ENCODE assay signal across 23 cellular contexts in the genomic region with DNA sequence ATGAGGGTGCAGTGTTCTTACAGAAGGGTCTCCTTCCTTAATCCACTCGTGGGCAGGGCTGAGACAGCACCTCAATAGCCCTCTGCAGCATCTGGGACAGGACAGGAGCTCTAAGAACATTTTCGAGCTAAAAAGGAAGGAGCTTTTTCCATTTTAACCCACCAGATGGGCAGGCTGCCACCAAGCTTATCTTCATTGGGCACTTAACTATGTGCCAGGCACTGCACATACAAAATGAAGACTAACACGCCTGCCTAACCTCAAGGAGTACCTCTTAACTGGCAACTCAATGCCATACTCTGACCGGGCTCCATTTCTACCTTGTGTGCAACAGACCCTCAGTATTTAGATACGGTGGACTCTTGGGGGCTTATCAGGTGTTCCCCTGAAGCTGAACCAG. TPM values are rescaled to one million over a fixed set of nuclear protein-coding genes. Genes with fewer than 3 reads are reported as not detected.
DNase-seq lines count a peak whose midpoint lies in the region; ATAC-seq and TF ChIP-seq lines count a peak whose summit lies in the region.
"Had no signal": no experiment of that assay in that cellular context is flagged by ENCODE, and none has a peak within 500 bp of the region (broad histone marks: within the 10 kb centered on the region; RNA-seq: fewer than 3 reads in every experiment).

No MANE protein-coding gene starts in this region.

- peaks cover 20% of the 10 kb centered on the region for H3K36me3 Mint-ChIP-seq in activated CD4-positive, alpha-beta T cell treated with anti-CD3 and anti-CD28 coated beads, Interleukin-2, amount 10 ng/mL, durations not matched to agents 7 days and 5 days (ENCODE audit: low read depth)
- peaks cover 21% of the 10 kb centered on the region for H3K36me3 Mint-ChIP-seq in CD8-positive, alpha-beta T cell
- H3K36me3 Mint-ChIP-seq in activated naive CD8-positive, alpha-beta T cell treated with anti-CD3 and anti-CD28 coated beads, Interleukin-2, amount 10 ng/mL, durations not matched to agents 7 days and 5 days = peaks cover 12% of the 10 kb centered on the region
- H3K36me3 Mint-ChIP-seq in nephron (ENCODE audit: low read depth) = peaks cover 25% of the 10 kb centered on the region

- peak overlapping the region; percentile 12 for H3K27ac ChIP-seq in CD8-positive, alpha-beta T cell (ENCODE audit: low read depth, low read length)
- H3K27ac ChIP-seq: body of pancreas, pancreas had no signal

- H3K4me1 Mint-ChIP-seq in activated CD4-positive, alpha-beta T cell treated with anti-CD3 and anti-CD28 coated beads, Interleukin-2, amount 10 ng/mL, durations not matched to agents 7 days and 5 days = peaks cover 73% of the 10 kb centered on the region
- peaks cover 91% of the 10 kb centered on the region for H3K4me1 Mint-ChIP-seq in CD8-positive, alpha-beta T cell (ENCODE audit: low read depth)
- peaks cover 58% of the 10 kb centered on the region for H3K4me1 Mint-ChIP-seq in activated naive CD8-positive, alpha-beta T cell treated with anti-CD3 and anti-CD28 coated beads, Interleukin-2, amount 10 ng/mL, durations not matched to agents 7 days and 5 days
- peaks cover 83% of the 10 kb centered on the region for H3K4me1 Mint-ChIP-seq in nephron

- intact Hi-C loops in CD8-positive, alpha-beta T cell (cut with DNase I, micrococcal nuclease) = loop anchor here (2.0 to 5.0 kb wide), 4 partner anchors 43 to 81 kb away; no protein-coding TSS in a partner anchor

- no peaks in the 10 kb centered on the region for H3K27me3 Mint-ChIP-seq in activated CD4-positive, alpha-beta T cell treated with anti-CD3 and anti-CD28 coated beads, Interleukin-2, amount 10 ng/mL, durations not matched to agents 7 days and 5 days
- no peaks in the 10 kb centered on the region for H3K27me3 Mint-ChIP-seq in CD8-positive, alpha-beta T cell (ENCODE audit: low read depth)
- no peaks in the 10 kb centered on the region for H3K27me3 Mint-ChIP-seq in activated naive CD8-positive, alpha-beta T cell treated with anti-CD3 and anti-CD28 coated beads, Interleukin-2, amount 10 ng/mL, durations not matched to agents 7 days and 5 days
- no peaks in the 10 kb centered on the region for H3K27me3 Mint-ChIP-seq in nephron (ENCODE audit: low read depth)

- no peak for ATAC-seq in CD8-positive, alpha-beta T cell
- no peak for ATAC-seq in activated naive CD8-positive, alpha-beta T cell treated with anti-CD3 and anti-CD28 coated beads, Interleukin-2, amount 10 ng/mL, durations not matched to agents 7 days and 5 days (ENCODE audit: low read depth)
- ATAC-seq in GM21526 (IDR thresholded peaks at IDR 0.05; ENCODE audit: low FRiP score, unreplicated experiment) (no peak), GM18517 (IDR thresholded peaks at IDR 0.05; ENCODE audit: unreplicated experiment) (no peak)
- ATAC-seq: activated T-cell treated with anti-CD3 and anti-CD28 coated beads, Interleukin-2, amount 50 U/mL, for 4 hours; body of pancreas; K562; pancreas had no signal

- peaks cover 46% of the 10 kb centered on the region for H3K4me1 ChIP-seq in CD8-positive, alpha-beta T cell (ENCODE audit: insufficient read depth, low read length)
- H3K4me1 ChIP-seq: HAP-1 had no signal

- DNase-seq in activated CD4-positive, alpha-beta T cell treated with anti-CD3 and anti-CD28 coated beads, Interleukin-2, amount 10 ng/mL, durations not matched to agents 7 days and 5 days = no peak
- DNase-seq in activated CD4-positive, alpha-beta T cell treated with anti-CD3 and anti-CD28 coated beads for 1 hour = no peak
- no peak for DNase-seq in CD8-positive, alpha-beta T cell
- DNase-seq in activated naive CD8-positive, alpha-beta T cell treated with anti-CD3 and anti-CD28 coated beads, Interleukin-2, amount 10 ng/mL, durations not matched to agents 7 days and 5 days = no peak
- no peak for DNase-seq in stimulated activated CD4-positive, alpha-beta T cell treated with anti-CD3 and anti-CD28 coated beads, Interleukin-12 subunit alpha, Interleukin-12 subunit beta, amount 100 ng/mL, for 4 hours
- DNase-seq: activated CD4-positive, CD25-positive, alpha-beta regulatory T cell; activated CD8-positive, alpha-beta memory T cell treated with anti-CD3 and anti-CD28 coated beads for 24 hours; activated naive CD4-positive, alpha-beta T cell treated with anti-CD3 and anti-CD28 coated beads, Interleukin-2, amount 50 U/mL, for 16 hours; activated T-cell treated with anti-CD3 and anti-CD28 coated beads, Interleukin-2, amount 50 U/mL, for 4 hours; kidney glomerular epithelial cell; MG63; NCI-H1436 treated with DMSO at 0.1 percent for 48 hours; NCI-H510A treated with DMSO at 0.1 percent for 48 hours; right cardiac atrium; T-helper 2 cell; uterus had no signal

- H3K36me3 ChIP-seq in CD8-positive, alpha-beta T cell (ENCODE audit: insufficient read depth, low read length) = no peaks in the 10 kb centered on the region
- H3K36me3 ChIP-seq: HAP-1, MG63, pancreas, uterus had no signal

- no peaks in the 10 kb centered on the region for H3K27me3 ChIP-seq in CD8-positive, alpha-beta T cell (ENCODE audit: insufficient read depth, low read length)
- H3K27me3 ChIP-seq: body of pancreas, MG63, pancreas, uterus had no signal

- no peak overlapping the region for H3K4me3 ChIP-seq in CD8-positive, alpha-beta T cell (ENCODE audit: low read depth, low read length)
- H3K4me3 ChIP-seq: body of pancreas, HAP-1, K562, MG63, pancreas, uterus had no signal

- CTCF ChIA-PET in activated CD4-positive, alpha-beta T cell treated with anti-CD3 and anti-CD28 coated beads, Interleukin-2, amount 10 ng/mL, durations not matched to agents 7 days and 5 days (lab: Charles Lee) = interaction anchor here (1.0 to 1.8 kb wide), 2 partner anchors 17 to 25 kb away, joined by 3 to 5 read pairs; no protein-coding TSS in a partner anchor
- CTCF ChIA-PET in CD8-positive, alpha-beta T cell (lab: Charles Lee) = interaction anchor here (0.6 to 1.1 kb wide), 2 partner anchors 9 to 131 kb away, joined by 3 to 5 read pairs; no protein-coding TSS in a partner anchor

- no peaks in the 10 kb centered on the region for H3K9me3 Mint-ChIP-seq in activated CD4-positive, alpha-beta T cell treated with anti-CD3 and anti-CD28 coated beads, Interleukin-2, amount 10 ng/mL, durations not matched to agents 7 days and 5 days
- H3K9me3 Mint-ChIP-seq in CD8-positive, alpha-beta T cell = no peaks in the 10 kb centered on the region
- H3K9me3 Mint-ChIP-seq in activated naive CD8-positive, alpha-beta T cell treated with anti-CD3 and anti-CD28 coated beads, Interleukin-2, amount 10 ng/mL, durations not matched to agents 7 days and 5 days = no peaks in the 10 kb centered on the region
- H3K9me3 Mint-ChIP-seq in nephron = no peaks in the 10 kb centered on the region
- H3K9me3 Mint-ChIP-seq: activated T-cell treated with anti-CD3 and anti-CD28 coated beads, Interleukin-2, amount 50 U/mL, for 4 hours had no signal

- H3K27ac Mint-ChIP-seq in activated CD4-positive, alpha-beta T cell treated with anti-CD3 and anti-CD28 coated beads, Interleukin-2, amount 10 ng/mL, durations not matched to agents 7 days and 5 days = peak overlapping the region; percentile 82
- H3K27ac Mint-ChIP-seq in CD8-positive, alpha-beta T cell = peak overlapping the region; percentile 92
- peak overlapping the region; percentile 14 for H3K27ac Mint-ChIP-seq in activated naive CD8-positive, alpha-beta T cell treated with anti-CD3 and anti-CD28 coated beads, Interleukin-2, amount 10 ng/mL, durations not matched to agents 7 days and 5 days
- H3K27ac Mint-ChIP-seq in nephron = peak overlapping the region in 2 of 3 experiments; percentile 18 to 66

- POLR2A ChIA-PET in activated CD4-positive, alpha-beta T cell treated with anti-CD3 and anti-CD28 coated beads, Interleukin-2, amount 10 ng/mL, durations not matched to agents 7 days and 5 days (lab: Charles Lee) = no interaction called here
- POLR2A ChIA-PET in CD8-positive, alpha-beta T cell (lab: Charles Lee) = no interaction called here
- POLR2A ChIA-PET in activated naive CD8-positive, alpha-beta T cell treated with anti-CD3 and anti-CD28 coated beads, Interleukin-2, amount 10 ng/mL, durations not matched to agents 7 days and 5 days (lab: Charles Lee) = interaction anchor here (0.6 to 1.3 kb wide), 3 partner anchors 44 to 158 kb away, joined by 3 to 7 read pairs (median 3); a partner anchor contains a TSS

- no peaks in the 10 kb centered on the region for H3K9me3 ChIP-seq in CD8-positive, alpha-beta T cell (ENCODE audit: low read length)
- H3K9me3 ChIP-seq: body of pancreas, HAP-1, MG63, pancreas, uterus had no signal

- no peak overlapping the region for H3K4me3 Mint-ChIP-seq in activated CD4-positive, alpha-beta T cell treated with anti-CD3 and anti-CD28 coated beads, Interleukin-2, amount 10 ng/mL, durations not matched to agents 7 days and 5 days
- no peak overlapping the region for H3K4me3 Mint-ChIP-seq in CD8-positive, alpha-beta T cell
- no peak overlapping the region for H3K4me3 Mint-ChIP-seq in activated naive CD8-positive, alpha-beta T cell treated with anti-CD3 and anti-CD28 coated beads, Interleukin-2, amount 10 ng/mL, durations not matched to agents 7 days and 5 days
- no peak overlapping the region for H3K4me3 Mint-ChIP-seq in nephron
- H3K4me3 Mint-ChIP-seq: activated T-cell treated with anti-CD3 and anti-CD28 coated beads, Interleukin-2, amount 50 U/mL, for 4 hours had no signal

- TF ChIP-seq CTCF in CD8-positive, alpha-beta T cell (IDR thresholded peaks at IDR 0.05) = no peak
- no peak for TF ChIP-seq CTCF in nephron (IDR thresholded peaks at IDR 0.05; ENCODE audit: unreplicated experiment in 3 of 3)

RNA-seq across cellular contexts. Expression of a gene that starts 48.2 kb away (rescaled TPM):
- total RNA-seq in activated CD4-positive, alpha-beta T cell treated with anti-CD3 and anti-CD28 coated beads, Interleukin-2, amount 10 ng/mL, durations not matched to agents 7 days and 5 days = 100 to 1,000 TPM in 1 of 2 experiments, 10 to 100 TPM in 1; 93.4 to 127 TPM
- 10 to 100 TPM; 41.5 to 47.7 TPM for total RNA-seq in CD8-positive, alpha-beta T cell
- total RNA-seq in activated naive CD8-positive, alpha-beta T cell treated with anti-CD3 and anti-CD28 coated beads, Interleukin-2, amount 10 ng/mL, durations not matched to agents 7 days and 5 days = 100 to 1,000 TPM; 109 to 126 TPM

Comparison
In these comparisons a context has a peak if more than half of its experiments do, and no peak if none do; other contexts are left out.
1. H3K27ac Mint-ChIP-seq: peak in every context shown above with its lines; median percentile 92 in CD8-positive, alpha-beta T cell; 82 in activated CD4-positive, alpha-beta T cell treated with anti-CD3 and anti-CD28 coated beads, Interleukin-2, amount 10 ng/mL, durations not matched to agents 7 days and 5 days; 42 in nephron; 14 in activated naive CD8-positive, alpha-beta T cell treated with anti-CD3 and anti-CD28 coated beads, Interleukin-2, amount 10 ng/mL, durations not matched to agents 7 days and 5 days.